In the genomic region with DNA sequence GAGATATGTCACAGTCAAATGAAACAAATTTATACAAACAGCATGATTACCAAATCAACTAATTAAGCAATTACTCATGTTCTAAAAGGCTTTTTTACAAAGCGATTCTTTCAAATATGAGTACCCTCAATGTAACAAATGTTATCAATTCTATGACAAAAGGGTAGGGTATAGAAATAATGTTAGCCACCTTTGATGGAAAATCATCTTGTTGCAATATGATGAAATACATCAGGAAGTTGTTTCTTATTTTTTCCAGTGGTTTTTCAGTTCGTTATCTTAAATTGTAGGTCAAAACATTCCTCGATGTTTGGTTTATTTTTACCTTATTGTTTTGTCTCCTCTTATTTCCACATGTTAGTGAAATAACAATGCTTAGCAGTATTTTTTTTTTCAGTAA, we compare ENCODE assay signal across 1 cellular context.
TF ChIP-seq lines count a peak whose summit lies in the region.

No MANE protein-coding gene starts in this region.

TF ChIP-seq in endothelial cell of umbilical vein, 7 proteins besides CTCF, POLR2A, EP300 and RAD21 (continued from another document):
- TF ChIP-seq GATA2 (IDR thresholded peaks at IDR 0.05; ENCODE audit: insufficient read depth, insufficient read length, low read depth, low read length): no peak
- no peak for TF ChIP-seq FOS (IDR thresholded peaks at IDR 0.05; ENCODE audit: borderline replicate concordance, insufficient read depth, low read length)
- TF ChIP-seq EZH2 (IDR thresholded peaks at IDR 0.05; ENCODE audit: borderline replicate concordance, low read depth, low read length, severe bottlenecking): no peak
